18 cellular contexts compared by ENCODE assay signal in genomic region chr17:67911038-67911782, GRCh38.
A peak's percentile ranks its signal among the peaks of the same experiment; 100 is the strongest.
DNase-seq lines count a peak whose midpoint lies in the region; ATAC-seq and TF ChIP-seq lines count a peak whose summit lies in the region.
"Had no signal": no experiment of that assay in that cellular context is flagged by ENCODE, and none has a peak within 500 bp of the region (broad histone marks: within the 10 kb centered on the region; RNA-seq: fewer than 3 reads in every experiment).

No MANE protein-coding gene starts in this region.

- DNase-seq in activated naive CD4-positive, alpha-beta T cell treated with anti-CD3 and anti-CD28 coated beads, Interleukin-2, amount 10 ng/mL, durations not matched to agents 7 days and 5 days, result no peak
- DNase-seq in activated naive CD4-positive, alpha-beta T cell treated with Interleukin-2 at 50 U/mL for 16 hours, result no peak
- no peak for DNase-seq in effector memory CD8-positive, alpha-beta T cell
- no peak for DNase-seq in posterior cingulate gyrus
- DNase-seq: DMS53; esophagus squamous epithelium; Karpas-422; mesenchymal stem cell; NCI-H1930; NCI-H226; pancreas; SHP77 treated with DMSO at 0.1 percent for 48 hours; stimulated activated CD4-positive, alpha-beta T cell treated with anti-CD3 and anti-CD28 coated beads, Interleukin-15, amount 100 ng/mL, for 24 hours had no signal

- H3K36me3 Mint-ChIP-seq in activated naive CD4-positive, alpha-beta T cell treated with anti-CD3 and anti-CD28 coated beads, Interleukin-2, amount 10 ng/mL, durations not matched to agents 7 days and 5 days, result peaks cover 58% of the 10 kb centered on the region
- peaks cover 81% of the 10 kb centered on the region for H3K36me3 Mint-ChIP-seq in effector memory CD8-positive, alpha-beta T cell (ENCODE audit: insufficient read depth)

- no peaks in the 10 kb centered on the region for H3K9me3 Mint-ChIP-seq in activated naive CD4-positive, alpha-beta T cell treated with anti-CD3 and anti-CD28 coated beads, Interleukin-2, amount 10 ng/mL, durations not matched to agents 7 days and 5 days
- no peaks in the 10 kb centered on the region for H3K9me3 Mint-ChIP-seq in effector memory CD8-positive, alpha-beta T cell

- H3K27ac ChIP-seq in VCaP, result peak overlapping the region; percentile 55; the same call in 1 of the 2 replicates
- H3K27ac ChIP-seq: esophagus squamous epithelium, pancreas, thoracic aorta had no signal

- no peak overlapping the region for H3K4me3 Mint-ChIP-seq in activated naive CD4-positive, alpha-beta T cell treated with anti-CD3 and anti-CD28 coated beads, Interleukin-2, amount 10 ng/mL, durations not matched to agents 7 days and 5 days
- no peak overlapping the region for H3K4me3 Mint-ChIP-seq in effector memory CD8-positive, alpha-beta T cell

- CTCF ChIA-PET in activated naive CD4-positive, alpha-beta T cell treated with anti-CD3 and anti-CD28 coated beads, Interleukin-2, amount 10 ng/mL, durations not matched to agents 7 days and 5 days (lab: Charles Lee), result no interaction called here

- intact Hi-C loops in posterior cingulate gyrus (cut with DNase I), result no loop called here

- TF ChIP-seq CTCF in VCaP (conservative IDR thresholded peaks at IDR 0.05), result no peak

- no peaks in the 10 kb centered on the region for H3K4me1 Mint-ChIP-seq in activated naive CD4-positive, alpha-beta T cell treated with anti-CD3 and anti-CD28 coated beads, Interleukin-2, amount 10 ng/mL, durations not matched to agents 7 days and 5 days
- H3K4me1 Mint-ChIP-seq in effector memory CD8-positive, alpha-beta T cell (ENCODE audit: low read depth in 2 of 2), result peaks cover 11 to 16% of the 10 kb centered on the region in 2 donors

- ATAC-seq in effector memory CD8-positive, alpha-beta T cell (replicated peaks), result no peak
- no peak for ATAC-seq in GM21786 (IDR thresholded peaks at IDR 0.05; ENCODE audit: unreplicated experiment)
- no peak for ATAC-seq in HG03095 (IDR thresholded peaks at IDR 0.05; ENCODE audit: unreplicated experiment)
- ATAC-seq: pancreas, sciatic nerve had no signal

- peak overlapping the region; percentile 67 for H3K27ac Mint-ChIP-seq in activated naive CD4-positive, alpha-beta T cell treated with anti-CD3 and anti-CD28 coated beads, Interleukin-2, amount 10 ng/mL, durations not matched to agents 7 days and 5 days
- peak overlapping the region; percentile 52 to 65 for H3K27ac Mint-ChIP-seq in effector memory CD8-positive, alpha-beta T cell

- no peaks in the 10 kb centered on the region for H3K27me3 Mint-ChIP-seq in activated naive CD4-positive, alpha-beta T cell treated with anti-CD3 and anti-CD28 coated beads, Interleukin-2, amount 10 ng/mL, durations not matched to agents 7 days and 5 days
- H3K27me3 Mint-ChIP-seq in effector memory CD8-positive, alpha-beta T cell, result no peaks in the 10 kb centered on the region
